ENCODE assay signal across 26 cellular contexts in genomic region chr6:169316651-169317050, GRCh38.
DNase-seq lines count a peak whose midpoint lies in the region; ATAC-seq, FAIRE-seq and TF ChIP-seq lines count a peak whose summit lies in the region.
"Had no signal": no experiment of that assay in that cellular context is flagged by ENCODE, and none has a peak within 500 bp of the region (broad histone marks: within the 10 kb centered on the region; RNA-seq: fewer than 3 reads in every experiment).

No MANE protein-coding gene starts in this region.

- no peak for TF ChIP-seq POLR2A in body of pancreas (IDR thresholded peaks at IDR 0.05)

- H3K4me2 ChIP-seq in astrocyte (ENCODE audit: low read length) = no peak overlapping the region
- H3K4me2 ChIP-seq in osteoblast (ENCODE audit: insufficient read depth, low read length) = no peak overlapping the region

- DNase-seq in AG10803 (ENCODE audit: low read depth) = peak; percentile 44
- peak; percentile 43 for DNase-seq in HT1080 (ENCODE audit: low read depth)
- peak; percentile 11 for DNase-seq in astrocyte (ENCODE audit: low read depth)
- DNase-seq in osteoblast (ENCODE audit: insufficient read length, low spot score, missing footprints) = peak; percentile 65
- DNase-seq in body of pancreas = no peak
- no peak for DNase-seq in activated CD4-positive, alpha-beta memory T cell treated with anti-CD3 and anti-CD28 coated beads for 36 hours
- DNase-seq in HK-2 (ENCODE audit: unreplicated experiment) = no peak
- DNase-seq: C1 segment of cervical spinal cord; CD4-positive, alpha-beta memory T cell; COR-L47; DMS53; GOT3; MV-4-11; NCI-H1105; NCI-H1436 treated with DMSO at 0.1 percent for 48 hours; NCI-H187 treated with DMSO at 0.1 percent for 48 hours; NCI-H2171 treated with DMSO at 0.1 percent for 48 hours; NCI-H524 treated with DMSO at 0.1 percent for 48 hours; NCI-H774; Right ventricle myocardium superior; RPMI8226 had no signal

- H3K27ac ChIP-seq in astrocyte (ENCODE audit: low read depth, low read length) (no peak overlapping the region), osteoblast (ENCODE audit: low read depth, low read length) (no peak overlapping the region), body of pancreas (no peak overlapping the region)
- H3K27ac ChIP-seq: HL-60, SJSA1 had no signal

- POLR2A ChIA-PET in activated CD4-positive, alpha-beta memory T cell treated with anti-CD3 and anti-CD28 coated beads for 36 hours (lab: Charles Lee) = no interaction called here

- H2AFZ ChIP-seq in astrocyte (ENCODE audit: low read depth, low read length) (no peak overlapping the region), osteoblast (ENCODE audit: low read length) (no peak overlapping the region)

- CTCF ChIA-PET in activated CD4-positive, alpha-beta memory T cell treated with anti-CD3 and anti-CD28 coated beads for 36 hours (lab: Charles Lee) = no interaction called here

- H3K4me1 ChIP-seq in astrocyte (ENCODE audit: insufficient read depth, low read length) (no peaks in the 10 kb centered on the region), osteoblast (ENCODE audit: insufficient read depth, low read length) (peaks cover 10% of the 10 kb centered on the region), body of pancreas (no peaks in the 10 kb centered on the region)
- H3K4me1 ChIP-seq: SJSA1 had no signal

- peaks cover 17% of the 10 kb centered on the region for H3K4me1 Mint-ChIP-seq in astrocyte (ENCODE audit: low read depth, unreplicated experiment)
- H3K4me1 Mint-ChIP-seq in activated CD4-positive, alpha-beta memory T cell treated with anti-CD3 and anti-CD28 coated beads for 36 hours (ENCODE audit: low read depth) = no peaks in the 10 kb centered on the region
- H3K4me1 Mint-ChIP-seq: CD4-positive, alpha-beta memory T cell had no signal

- no peaks in the 10 kb centered on the region for H3K9me3 Mint-ChIP-seq in astrocyte (ENCODE audit: unreplicated experiment)
- H3K9me3 Mint-ChIP-seq in activated CD4-positive, alpha-beta memory T cell treated with anti-CD3 and anti-CD28 coated beads for 36 hours = no peaks in the 10 kb centered on the region

- H3K9me3 ChIP-seq in astrocyte (ENCODE audit: insufficient read depth, low read depth, low read length) = no peaks in the 10 kb centered on the region
- no peaks in the 10 kb centered on the region for H3K9me3 ChIP-seq in osteoblast (ENCODE audit: low read depth, low read length)
- no peaks in the 10 kb centered on the region for H3K9me3 ChIP-seq in body of pancreas
- H3K9me3 ChIP-seq: SJSA1 had no signal

- peaks cover 5% of the 10 kb centered on the region for H3K27me3 Mint-ChIP-seq in astrocyte (ENCODE audit: low read depth, unreplicated experiment)
- peaks cover 2% of the 10 kb centered on the region for H3K27me3 Mint-ChIP-seq in activated CD4-positive, alpha-beta memory T cell treated with anti-CD3 and anti-CD28 coated beads for 36 hours

- no peaks in the 10 kb centered on the region for H4K20me1 ChIP-seq in astrocyte (ENCODE audit: insufficient read depth, low read length)
- no peaks in the 10 kb centered on the region for H4K20me1 ChIP-seq in osteoblast (ENCODE audit: insufficient read depth, low read length)

- WGBS in body of pancreas, 2 donors = 79 to 80% methylated on average over 5 of the region's 5 CpGs

- no peak for TF ChIP-seq CTCF in AG10803 (conservative IDR thresholded peaks at IDR 0.05; ENCODE audit: low read length)
- TF ChIP-seq CTCF in astrocyte (IDR thresholded peaks at IDR 0.05; ENCODE audit: insufficient read depth, low read depth, low read length) = no peak
- no peak for TF ChIP-seq CTCF in osteoblast (IDR thresholded peaks at IDR 0.05; ENCODE audit: extremely low read depth, low read depth, low read length)
- no peak for TF ChIP-seq CTCF in body of pancreas (IDR thresholded peaks at IDR 0.05)

- ATAC-seq in body of pancreas = no peak
- ATAC-seq: GM12878, HCT116 had no signal

- no peak overlapping the region for H3K4me3 Mint-ChIP-seq in astrocyte (ENCODE audit: unreplicated experiment)
- H3K4me3 Mint-ChIP-seq in activated CD4-positive, alpha-beta memory T cell treated with anti-CD3 and anti-CD28 coated beads for 36 hours = no peak overlapping the region
- H3K4me3 Mint-ChIP-seq: CD4-positive, alpha-beta memory T cell had no signal

- FAIRE-seq in astrocyte (lab: Jason Lieb, UNC) = peak; percentile 5
- FAIRE-seq: G401.6, GM12878 had no signal

- H3K9ac ChIP-seq in astrocyte (ENCODE audit: low read length) = no peak overlapping the region

- H3K27ac Mint-ChIP-seq in astrocyte (ENCODE audit: unreplicated experiment) = no peak overlapping the region
- H3K27ac Mint-ChIP-seq in activated CD4-positive, alpha-beta memory T cell treated with anti-CD3 and anti-CD28 coated beads for 36 hours = no peak overlapping the region
- H3K27ac Mint-ChIP-seq: CD4-positive, alpha-beta memory T cell had no signal

- H3K4me3 ChIP-seq in AG10803 (ENCODE audit: low read length) (no peak overlapping the region), astrocyte (ENCODE audit: insufficient read depth, low read depth, low read length) (no peak overlapping the region), osteoblast (ENCODE audit: insufficient read depth, low read length) (no peak overlapping the region), body of pancreas (no peak overlapping the region)
- H3K4me3 ChIP-seq: GM12878, SJSA1 had no signal

- no peaks in the 10 kb centered on the region for H3K36me3 Mint-ChIP-seq in astrocyte (ENCODE audit: low read depth, unreplicated experiment)
- H3K36me3 Mint-ChIP-seq in activated CD4-positive, alpha-beta memory T cell treated with anti-CD3 and anti-CD28 coated beads for 36 hours = no peaks in the 10 kb centered on the region
- H3K36me3 Mint-ChIP-seq: CD4-positive, alpha-beta memory T cell had no signal

- H3K36me3 ChIP-seq in astrocyte (ENCODE audit: insufficient read depth, low read length) (no peaks in the 10 kb centered on the region), osteoblast (ENCODE audit: insufficient read depth, low read length) (no peaks in the 10 kb centered on the region), body of pancreas (replicated peaks in 1 of 2; ENCODE audit: insufficient read depth in 1 of 2, low read depth in 2 of 2) (no peaks in the 10 kb centered on the region)
- H3K36me3 ChIP-seq: SJSA1 had no signal

- intact Hi-C loops in body of pancreas (cut with DNase I) = no loop called here
- intact Hi-C loops in activated CD4-positive, alpha-beta memory T cell treated with anti-CD3 and anti-CD28 coated beads for 36 hours (cut with micrococcal nuclease) = no loop called here

- H3K79me2 ChIP-seq in astrocyte (ENCODE audit: insufficient read depth, low read length) (no peaks in the 10 kb centered on the region), osteoblast (ENCODE audit: insufficient read depth, low read length) (no peaks in the 10 kb centered on the region)

- H3K27me3 ChIP-seq in astrocyte (ENCODE audit: insufficient read depth, low read length) = no peaks in the 10 kb centered on the region
- H3K27me3 ChIP-seq in osteoblast (ENCODE audit: insufficient read depth, low read length) = no peaks in the 10 kb centered on the region
- no peaks in the 10 kb centered on the region for H3K27me3 ChIP-seq in body of pancreas
- H3K27me3 ChIP-seq: SJSA1 had no signal

Comparison
In these comparisons a context has a peak if more than half of its experiments do, and no peak if none do; other contexts are left out.
1. DNase-seq: peak in AG10803 (single experiment), HT1080 (single experiment), astrocyte (single experiment) and osteoblast (single experiment); none in body of pancreas (0 of 4), activated CD4-positive, alpha-beta memory T cell treated with anti-CD3 and anti-CD28 coated beads for 36 hours (single experiment) and HK-2 (single experiment).